1 cellular context compared by ENCODE assay signal in genomic region chr1:201461193-201461657, GRCh38.
TF ChIP-seq lines count a peak whose summit lies in the region.

No MANE protein-coding gene starts in this region.

TF ChIP-seq in SK-N-SH, 30 proteins besides CTCF, POLR2A, EP300 and RAD21 (continued from another document):
- no peak for TF ChIP-seq ZBTB33 (IDR thresholded peaks at IDR 0.05; ENCODE audit: borderline replicate concordance, low read depth)
- TF ChIP-seq FOSL2 (IDR thresholded peaks at IDR 0.05; ENCODE audit: borderline replicate concordance, low read depth), result peak; percentile 91
- TF ChIP-seq, protein P1, sequence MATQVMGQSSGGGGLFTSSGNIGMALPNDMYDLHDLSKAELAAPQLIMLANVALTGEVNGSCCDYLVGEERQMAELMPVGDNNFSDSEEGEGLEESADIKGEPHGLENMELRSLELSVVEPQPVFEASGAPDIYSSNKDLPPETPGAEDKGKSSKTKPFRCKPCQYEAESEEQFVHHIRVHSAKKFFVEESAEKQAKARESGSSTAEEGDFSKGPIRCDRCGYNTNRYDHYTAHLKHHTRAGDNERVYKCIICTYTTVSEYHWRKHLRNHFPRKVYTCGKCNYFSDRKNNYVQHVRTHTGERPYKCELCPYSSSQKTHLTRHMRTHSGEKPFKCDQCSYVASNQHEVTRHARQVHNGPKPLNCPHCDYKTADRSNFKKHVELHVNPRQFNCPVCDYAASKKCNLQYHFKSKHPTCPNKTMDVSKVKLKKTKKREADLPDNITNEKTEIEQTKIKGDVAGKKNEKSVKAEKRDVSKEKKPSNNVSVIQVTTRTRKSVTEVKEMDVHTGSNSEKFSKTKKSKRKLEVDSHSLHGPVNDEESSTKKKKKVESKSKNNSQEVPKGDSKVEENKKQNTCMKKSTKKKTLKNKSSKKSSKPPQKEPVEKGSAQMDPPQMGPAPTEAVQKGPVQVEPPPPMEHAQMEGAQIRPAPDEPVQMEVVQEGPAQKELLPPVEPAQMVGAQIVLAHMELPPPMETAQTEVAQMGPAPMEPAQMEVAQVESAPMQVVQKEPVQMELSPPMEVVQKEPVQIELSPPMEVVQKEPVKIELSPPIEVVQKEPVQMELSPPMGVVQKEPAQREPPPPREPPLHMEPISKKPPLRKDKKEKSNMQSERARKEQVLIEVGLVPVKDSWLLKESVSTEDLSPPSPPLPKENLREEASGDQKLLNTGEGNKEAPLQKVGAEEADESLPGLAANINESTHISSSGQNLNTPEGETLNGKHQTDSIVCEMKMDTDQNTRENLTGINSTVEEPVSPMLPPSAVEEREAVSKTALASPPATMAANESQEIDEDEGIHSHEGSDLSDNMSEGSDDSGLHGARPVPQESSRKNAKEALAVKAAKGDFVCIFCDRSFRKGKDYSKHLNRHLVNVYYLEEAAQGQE (IDR thresholded peaks at IDR 0.05; ENCODE audit: low read depth, low read length), result peak; percentile 78
- TF ChIP-seq PBX3 (IDR thresholded peaks at IDR 0.05), result peak; percentile 98
- TF ChIP-seq, protein P2, sequence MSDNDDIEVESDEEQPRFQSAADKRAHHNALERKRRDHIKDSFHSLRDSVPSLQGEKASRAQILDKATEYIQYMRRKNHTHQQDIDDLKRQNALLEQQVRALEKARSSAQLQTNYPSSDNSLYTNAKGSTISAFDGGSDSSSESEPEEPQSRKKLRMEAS (IDR thresholded peaks at IDR 0.05; ENCODE audit: low read depth), result peak; percentile 75
- peak; percentile 69; the same call in 1 of the 2 replicates for TF ChIP-seq SIN3A (IDR thresholded peaks at IDR 0.05; ENCODE audit: borderline replicate concordance, low read depth, low read length)
- TF ChIP-seq TCF12 (IDR thresholded peaks at IDR 0.05), result peak; percentile 87
- TF ChIP-seq JUND (IDR thresholded peaks at IDR 0.05), result peak; percentile 98
- peak; percentile 37; the same call in 1 of the 2 replicates for TF ChIP-seq NFIC (IDR thresholded peaks at IDR 0.05; ENCODE audit: borderline replicate concordance)
- TF ChIP-seq YY1 (IDR thresholded peaks at IDR 0.05; ENCODE audit: low read depth), result no peak
